In genomic region chr9:127979015-127979332, GRCh38 we compare ENCODE assay signal across 8 cellular contexts. TPM values are rescaled to one million over a fixed set of nuclear protein-coding genes. Genes with fewer than 3 reads are reported as not detected.
DNase-seq lines count a peak whose midpoint lies in the region; ATAC-seq and TF ChIP-seq lines count a peak whose summit lies in the region.

No MANE protein-coding gene starts in this region.

- no peaks in the 10 kb centered on the region for H3K9me3 ChIP-seq in ascending aorta
- H3K9me3 ChIP-seq in liver (ENCODE audit: control insufficient read depth in 4 of 4, low read length in 3 of 4): no peaks in the 10 kb centered on the region
- H3K9me3 ChIP-seq in thoracic aorta: no peaks in the 10 kb centered on the region

- H3K4me3 Mint-ChIP-seq in activated CD4-positive, alpha-beta T cell treated with anti-CD3 and anti-CD28 coated beads, Interleukin-2, amount 10 ng/mL, durations not matched to agents 7 days and 5 days: peak overlapping the region; percentile 98

- POLR2A ChIA-PET in activated CD4-positive, alpha-beta T cell treated with anti-CD3 and anti-CD28 coated beads, Interleukin-2, amount 10 ng/mL, durations not matched to agents 7 days and 5 days (lab: Charles Lee): interaction anchor here (1.0 kb wide), 1 partner anchor 35 kb away, joined by 3 read pairs; no protein-coding TSS in a partner anchor

- DNase-seq in activated CD4-positive, alpha-beta T cell treated with anti-CD3 and anti-CD28 coated beads, Interleukin-2, amount 10 ng/mL, durations not matched to agents 7 days and 5 days: no peak
- no peak for DNase-seq in activated CD4-positive, alpha-beta T cell treated with anti-CD3 and anti-CD28 coated beads, Interleukin-2, amount 50 U/mL, for 48 hours
- no peak for DNase-seq in ascending aorta (ENCODE audit: low spot score in 2 of 2)
- no peak for DNase-seq in thoracic aorta (ENCODE audit: low spot score)
- no peak for DNase-seq in DMS53 (lab: John Stamatoyannopoulos, UW)

- CTCF ChIA-PET in activated CD4-positive, alpha-beta T cell treated with anti-CD3 and anti-CD28 coated beads, Interleukin-2, amount 10 ng/mL, durations not matched to agents 7 days and 5 days (lab: Charles Lee): interaction anchor here (1.0 to 11.7 kb wide), 4 partner anchors 9 to 35 kb away, joined by 3 to 63 read pairs (median 4); no protein-coding TSS in a partner anchor

- H3K4me1 Mint-ChIP-seq in activated CD4-positive, alpha-beta T cell treated with anti-CD3 and anti-CD28 coated beads, Interleukin-2, amount 10 ng/mL, durations not matched to agents 7 days and 5 days: peaks cover 52% of the 10 kb centered on the region

- no peaks in the 10 kb centered on the region for H3K27me3 Mint-ChIP-seq in activated CD4-positive, alpha-beta T cell treated with anti-CD3 and anti-CD28 coated beads, Interleukin-2, amount 10 ng/mL, durations not matched to agents 7 days and 5 days

- H3K36me3 Mint-ChIP-seq in activated CD4-positive, alpha-beta T cell treated with anti-CD3 and anti-CD28 coated beads, Interleukin-2, amount 10 ng/mL, durations not matched to agents 7 days and 5 days (ENCODE audit: low read depth): peaks cover 61% of the 10 kb centered on the region

- H3K27ac Mint-ChIP-seq in activated CD4-positive, alpha-beta T cell treated with anti-CD3 and anti-CD28 coated beads, Interleukin-2, amount 10 ng/mL, durations not matched to agents 7 days and 5 days: peak overlapping the region; percentile 90

- intact Hi-C loops in ascending aorta (cut with DNase I): loop anchor here (1.0 to 5.0 kb wide), 2 partner anchors 14 to 148 kb away; partner anchors contain the start of gene PTGES2

- H3K4me3 ChIP-seq in ascending aorta (peak overlapping the region; percentile 71 to 87), liver (ENCODE audit: low read depth in 1 of 3, low read length in 3 of 3) (peak overlapping the region; percentile 65 to 91 (median 85)), thoracic aorta (peak overlapping the region; percentile 95)

- no peak for TF ChIP-seq CTCF in ascending aorta (IDR thresholded peaks at IDR 0.05)
- no peak for TF ChIP-seq CTCF in liver (IDR thresholded peaks at IDR 0.05; ENCODE audit: low read depth, low read length, missing input control)
- no peak for TF ChIP-seq CTCF in thoracic aorta (IDR thresholded peaks at IDR 0.05)

- 20% methylated on average over 5 of the region's 5 CpGs for WGBS in liver

- H3K27me3 ChIP-seq in ascending aorta (no peaks in the 10 kb centered on the region), liver (ENCODE audit: control insufficient read depth in 4 of 4, insufficient read depth in 4 of 4, low read length in 3 of 4) (no peaks in the 10 kb centered on the region), thoracic aorta (replicated peaks; ENCODE audit: insufficient read depth) (no peaks in the 10 kb centered on the region)

- ATAC-seq in thoracic aorta (ENCODE audit: insufficient number of reproducible peaks, low FRiP score, low read depth): no peak
- no peak for ATAC-seq in GM21825 (IDR thresholded peaks at IDR 0.05; ENCODE audit: unreplicated experiment)
- no peak for ATAC-seq in HG03025 (IDR thresholded peaks at IDR 0.05; ENCODE audit: low FRiP score, unreplicated experiment)

- TF ChIP-seq RAD21 in liver (IDR thresholded peaks at IDR 0.05): no peak

- H3K9me3 Mint-ChIP-seq in activated CD4-positive, alpha-beta T cell treated with anti-CD3 and anti-CD28 coated beads, Interleukin-2, amount 10 ng/mL, durations not matched to agents 7 days and 5 days: no peaks in the 10 kb centered on the region

- H3K4me1 ChIP-seq in ascending aorta: peaks cover 38 to 55% of the 10 kb centered on the region in 2 donors
- H3K4me1 ChIP-seq in liver (ENCODE audit: control insufficient read depth in 4 of 4, insufficient read depth in 4 of 4, low read length in 3 of 4): peaks cover 25 to 61% (median 50%) of the 10 kb centered on the region in 4 donors
- peaks cover 49 to 67% of the 10 kb centered on the region in 2 donors for H3K4me1 ChIP-seq in thoracic aorta (ENCODE audit: control insufficient read depth in 1 of 2, low read depth in 2 of 2)

- H3K27ac ChIP-seq in ascending aorta: peak overlapping the region; percentile 66 to 79
- peak overlapping the region; percentile 79 to 95 for H3K27ac ChIP-seq in liver (ENCODE audit: low read depth in 1 of 2, low read length in 2 of 2)
- H3K27ac ChIP-seq in thoracic aorta: peak overlapping the region; percentile 67 to 73

- peak overlapping the region; percentile 77 to 96 for H3K9ac ChIP-seq in liver (ENCODE audit: low read depth in 1 of 2, low read length in 2 of 2)

- H3K36me3 ChIP-seq in ascending aorta: no peaks in the 10 kb centered on the region
- H3K36me3 ChIP-seq in liver (ENCODE audit: control insufficient read depth in 4 of 4, insufficient read depth in 3 of 4, low read depth in 1 of 4, low read length in 3 of 4): peaks cover 0 to 2% (median 0%) of the 10 kb centered on the region in 4 donors
- H3K36me3 ChIP-seq in thoracic aorta: no peaks in the 10 kb centered on the region

TF ChIP-seq in liver, 16 proteins besides CTCF, POLR2A, EP300 and RAD21:
- TF ChIP-seq HNF4G (IDR thresholded peaks at IDR 0.05) (no peak), FOXA1 (IDR thresholded peaks at IDR 0.05) (no peak), JUND (IDR thresholded peaks at IDR 0.05) (no peak), EGR1 (IDR thresholded peaks at IDR 0.05; ENCODE audit: low read depth in 2 of 2) (no peak), ATF3 (IDR thresholded peaks at IDR 0.05) (no peak)

RNA-seq across cellular contexts. Expression of gene EEIG1, which starts 1.8 kb away (rescaled TPM):
- 100 to 1,000 TPM; 412 to 477 TPM for total RNA-seq in activated CD4-positive, alpha-beta T cell treated with anti-CD3 and anti-CD28 coated beads, Interleukin-2, amount 10 ng/mL, durations not matched to agents 7 days and 5 days
- total RNA-seq in ascending aorta (32.8 TPM), liver (10 to 100 TPM in 1 of 2 donors, 1 to 10 TPM in 1; 4.9 to 14.3 TPM), thoracic aorta (10 to 100 TPM; 20.4 to 26.5 TPM)
- polyA plus RNA-seq in liver: 10 to 100 TPM in 1 of 2 donors, 1 to 10 TPM in 1; 6.7 to 11.2 TPM

RNA-seq across cellular contexts. Expression of gene DPM2, which starts 41.3 kb away (rescaled TPM):
- 10 to 100 TPM; 79.9 to 80.4 TPM for total RNA-seq in activated CD4-positive, alpha-beta T cell treated with anti-CD3 and anti-CD28 coated beads, Interleukin-2, amount 10 ng/mL, durations not matched to agents 7 days and 5 days
- total RNA-seq in ascending aorta: 18.2 TPM
- 10 to 100 TPM in 1 of 2 donors, 1 to 10 TPM in 1; 9.3 to 22.0 TPM for total RNA-seq in liver
- 10 to 100 TPM; 22.0 to 25.0 TPM for polyA plus RNA-seq in liver
- total RNA-seq in thoracic aorta: 10 to 100 TPM; 18.8 to 26.0 TPM

RNA-seq across cellular contexts. Expression of gene PIP5KL1, which starts 48.4 kb away (rescaled TPM):
- 1 to 10 TPM; 2.5 to 4.1 TPM for total RNA-seq in activated CD4-positive, alpha-beta T cell treated with anti-CD3 and anti-CD28 coated beads, Interleukin-2, amount 10 ng/mL, durations not matched to agents 7 days and 5 days
- not detected for total RNA-seq in ascending aorta
- total RNA-seq in liver: 1 to 10 TPM in 1 of 2 donors, under 1 TPM in 1; 0.59 to 1.5 TPM
- polyA plus RNA-seq in liver: under 1 TPM; 0.06 to 0.40 TPM
- 1 to 10 TPM; 6.0 to 8.8 TPM for total RNA-seq in thoracic aorta

Comparison
In these comparisons a context has a peak if more than half of its experiments do, and no peak if none do; other contexts are left out.
1. RNA of gene EEIG1, which starts 1.8 kb away (total RNA-seq): 412 to 477 TPM in activated CD4-positive, alpha-beta T cell treated with anti-CD3 and anti-CD28 coated beads, Interleukin-2, amount 10 ng/mL, durations not matched to agents 7 days and 5 days; 32.8 TPM in ascending aorta (single experiment), 20.4 to 26.5 TPM in thoracic aorta and 4.9 to 14.3 TPM in liver; every median in the first group is over 10 times any median in the second.
2. Peak in every context shown above with its lines, with median percentiles within 50 percentile points of each other: H3K27ac ChIP-seq and H3K4me3 ChIP-seq.